In the genomic region with DNA sequence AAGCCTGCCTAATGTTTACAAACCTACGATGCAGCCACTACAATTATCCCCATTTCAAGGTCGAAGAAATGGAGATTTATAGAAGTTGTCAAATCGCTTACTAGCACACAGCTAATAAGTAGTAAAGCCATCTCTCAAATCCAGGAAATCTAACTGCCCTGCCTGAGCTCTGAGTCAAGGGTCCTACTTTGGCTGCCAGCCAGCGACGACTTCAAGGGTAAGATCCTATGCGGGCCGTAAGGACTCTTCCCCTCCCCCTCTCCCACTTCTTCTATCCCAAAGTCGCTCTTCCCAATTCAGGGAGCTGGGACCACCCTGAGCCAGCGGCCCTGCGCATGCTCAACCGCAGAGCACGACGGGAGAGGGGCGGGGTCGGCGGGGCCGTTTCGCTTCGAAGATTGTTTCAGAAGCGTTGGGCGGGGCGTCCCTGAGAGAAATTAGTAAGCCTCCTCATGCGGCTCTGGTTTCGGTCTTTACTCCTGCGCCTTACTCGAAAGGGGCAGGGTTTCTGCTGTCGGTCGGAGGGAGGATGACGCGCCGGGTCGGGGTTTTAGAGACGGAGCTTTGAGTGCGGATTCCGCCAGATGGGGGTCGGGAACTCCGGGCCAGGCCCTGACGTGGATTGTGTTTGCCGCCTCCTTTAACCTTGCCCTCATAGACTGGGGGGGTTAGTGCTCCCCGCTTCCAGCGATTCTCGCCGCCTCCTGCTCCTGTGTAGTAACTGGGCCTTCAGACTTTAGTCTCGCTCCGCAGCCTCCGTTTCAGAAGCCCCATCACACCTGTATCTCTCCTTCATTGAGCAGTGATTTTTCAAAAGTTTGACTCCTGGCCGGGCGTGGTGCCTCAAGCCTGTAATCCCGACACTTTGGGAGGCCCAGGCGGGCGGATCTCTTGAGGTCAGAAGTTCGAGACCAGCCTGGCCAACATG, we compare ENCODE assay signal across 8 cellular contexts. TPM values are rescaled to one million over a fixed set of nuclear protein-coding genes. Genes with fewer than 3 reads are reported as not detected.
A peak's percentile ranks its signal among the peaks of the same experiment; 100 is the strongest.
DNase-seq lines count a peak whose midpoint lies in the region; ATAC-seq and TF ChIP-seq lines count a peak whose summit lies in the region.

A gene (plus strand): TSS at position 383 of the 928 bp plus-strand sequence. CDS start 14,603 bp downstream, outside the sequence.

- H3K36me3 ChIP-seq in DND-41 (ENCODE audit: insufficient read depth, low read length) (peaks cover 12% of the 10 kb centered on the region; the same call in 1 of the 2 replicates), Karpas-422 (ENCODE audit: insufficient read depth, low read length) (peaks cover 16% of the 10 kb centered on the region), neural cell (ENCODE audit: insufficient read depth, low read length) (no peaks in the 10 kb centered on the region)

- peak; percentile 44 for TF ChIP-seq RAD21 in neural cell (conservative IDR thresholded peaks at IDR 0.05)

- TF ChIP-seq EP300 in neural cell (conservative IDR thresholded peaks at IDR 0.05; ENCODE audit: poor library complexity, severe bottlenecking) = peak; percentile 12

- TF ChIP-seq CTCF in DND-41 (IDR thresholded peaks at IDR 0.05; ENCODE audit: borderline replicate concordance, extremely low read depth, low read length, poor library complexity, severe bottlenecking) = no peak
- TF ChIP-seq CTCF in fibroblast of villous mesenchyme (IDR thresholded peaks at IDR 0.05; ENCODE audit: insufficient read depth, low read depth, low read length) = no peak
- no peak for TF ChIP-seq CTCF in neural cell (IDR thresholded peaks at IDR 0.05; ENCODE audit: poor library complexity, severe bottlenecking)

- H3K4me3 Mint-ChIP-seq in stimulated activated naive CD8-positive, alpha-beta T cell treated with anti-CD3 and anti-CD28 coated beads, Interleukin-15, amount 100 ng/mL, for 72 hours = peak within 1 kb of the TSS; percentile 91 to 92

- H3K79me2 ChIP-seq in DND-41 (ENCODE audit: insufficient read depth, low read length) = peaks cover 45% of the 10 kb centered on the region
- peaks cover 48% of the 10 kb centered on the region for H3K79me2 ChIP-seq in Karpas-422 (ENCODE audit: low read length)
- H3K79me2 ChIP-seq in neural cell (replicated peaks; ENCODE audit: insufficient read depth, low read length) = peaks cover 27% of the 10 kb centered on the region

- H3K4me3 ChIP-seq in DND-41 (ENCODE audit: low read depth in 1 of 2, low read length in 2 of 2) = peak within 1 kb of the TSS; percentile 42 to 68
- H3K4me3 ChIP-seq in Karpas-422 (ENCODE audit: low read length) = peak within 1 kb of the TSS; percentile 86
- H3K4me3 ChIP-seq in fibroblast of villous mesenchyme (ENCODE audit: low read depth, low read length) = peak within 1 kb of the TSS; percentile 72
- peak within 1 kb of the TSS; percentile 75 for H3K4me3 ChIP-seq in neural cell (ENCODE audit: low read length)

- H3K27ac ChIP-seq in DND-41 (ENCODE audit: low read length) (peak within 1 kb of the TSS; percentile 72), Karpas-422 (ENCODE audit: low read length) (peak within 1 kb of the TSS; percentile 87), neural cell (ENCODE audit: low read length) (peak within 1 kb of the TSS; percentile 56)

- peak within 1 kb of the TSS; percentile 66 for H3K9ac ChIP-seq in DND-41 (ENCODE audit: low read depth, low read length)
- H3K9ac ChIP-seq in Karpas-422 (ENCODE audit: low read length) = peak within 1 kb of the TSS; percentile 89
- H3K9ac ChIP-seq in neural cell (ENCODE audit: low read length) = peak within 1 kb of the TSS; percentile 67

- H3K4me1 ChIP-seq in DND-41 (ENCODE audit: insufficient read depth, low read length) (peaks cover 24% of the 10 kb centered on the region), Karpas-422 (ENCODE audit: low read length) (peaks cover 19% of the 10 kb centered on the region)

- peaks cover 48% of the 10 kb centered on the region for H3K4me1 Mint-ChIP-seq in stimulated activated naive CD8-positive, alpha-beta T cell treated with anti-CD3 and anti-CD28 coated beads, Interleukin-15, amount 100 ng/mL, for 72 hours

- ATAC-seq in DND-41 (ENCODE audit: insufficient read depth, low read depth) (peak; percentile 92), GM21786 (IDR thresholded peaks at IDR 0.05; ENCODE audit: unreplicated experiment) (peak; percentile 88)
- ATAC-seq in stimulated activated naive CD8-positive, alpha-beta T cell treated with anti-CD3 and anti-CD28 coated beads, Interleukin-15, amount 100 ng/mL, for 72 hours = peak; percentile 99

- DNase-seq in DND-41 = peak; percentile 87
- DNase-seq in Karpas-422 = peak; percentile 95
- DNase-seq in RPMI7951 (ENCODE audit: low read depth) = peak; percentile 86
- DNase-seq in activated effector memory CD4-positive, alpha-beta T cell treated with anti-CD3 and anti-CD28 coated beads, Interleukin-2, amount 50 U/mL, for 16 hours = peak; percentile 95
- DNase-seq in fibroblast of villous mesenchyme (ENCODE audit: low read depth) = peak; percentile 90
- DNase-seq in stimulated activated naive CD8-positive, alpha-beta T cell treated with anti-CD3 and anti-CD28 coated beads, Interleukin-15, amount 100 ng/mL, for 72 hours = peak; percentile 84 to 92

- H3K27me3 ChIP-seq in DND-41 (ENCODE audit: insufficient read depth, low read length, poor library complexity) (no peaks in the 10 kb centered on the region), Karpas-422 (ENCODE audit: low read length) (no peaks in the 10 kb centered on the region), neural cell (ENCODE audit: insufficient read depth, low read depth, low read length) (no peaks in the 10 kb centered on the region)

- H4K20me1 ChIP-seq in DND-41 (ENCODE audit: insufficient read depth, low read length) = no peaks in the 10 kb centered on the region; the same call in 1 of the 2 replicates
- no peaks in the 10 kb centered on the region for H4K20me1 ChIP-seq in Karpas-422 (ENCODE audit: insufficient read depth, low read depth, low read length)
- H4K20me1 ChIP-seq in neural cell (ENCODE audit: insufficient read depth) = no peaks in the 10 kb centered on the region

- H3K9me3 ChIP-seq in DND-41 (ENCODE audit: insufficient read depth, low read length, severe bottlenecking) (no peaks in the 10 kb centered on the region), Karpas-422 (ENCODE audit: low read length) (no peaks in the 10 kb centered on the region), neural cell (ENCODE audit: low read length) (no peaks in the 10 kb centered on the region)

- H3K4me2 ChIP-seq in DND-41 (ENCODE audit: insufficient read depth, low read length) (peak within 1 kb of the TSS; percentile 65), Karpas-422 (ENCODE audit: low read depth, low read length, poor library complexity, severe bottlenecking) (peak within 1 kb of the TSS; percentile 72), neural cell (ENCODE audit: low read length) (peak within 1 kb of the TSS; percentile 80)

- H3K9me2 ChIP-seq in Karpas-422 (replicated peaks; ENCODE audit: insufficient read depth, low read length) = no peaks in the 10 kb centered on the region
- no peaks in the 10 kb centered on the region for H3K9me2 ChIP-seq in neural cell (ENCODE audit: insufficient read depth, low read length)

- H2AFZ ChIP-seq in DND-41 (ENCODE audit: low read depth, low read length) = peak within 1 kb of the TSS; percentile 83
- H2AFZ ChIP-seq in Karpas-422 (ENCODE audit: low read length) = peak within 1 kb of the TSS; percentile 65
- peak within 1 kb of the TSS; percentile 81 for H2AFZ ChIP-seq in neural cell (ENCODE audit: low read depth, low read length)

- H3K27me3 Mint-ChIP-seq in stimulated activated naive CD8-positive, alpha-beta T cell treated with anti-CD3 and anti-CD28 coated beads, Interleukin-15, amount 100 ng/mL, for 72 hours = peaks cover 18% of the 10 kb centered on the region

- H3F3A ChIP-seq in neural cell (ENCODE audit: insufficient read depth, low read length, poor library complexity, severe bottlenecking) = no peaks in the 10 kb centered on the region

- peaks cover 0 to 9% of the 10 kb centered on the region in 2 donors for H3K9me3 Mint-ChIP-seq in stimulated activated naive CD8-positive, alpha-beta T cell treated with anti-CD3 and anti-CD28 coated beads, Interleukin-15, amount 100 ng/mL, for 72 hours

- H3K27ac Mint-ChIP-seq in stimulated activated naive CD8-positive, alpha-beta T cell treated with anti-CD3 and anti-CD28 coated beads, Interleukin-15, amount 100 ng/mL, for 72 hours = peak within 1 kb of the TSS; percentile 97 to 99

TF ChIP-seq in neural cell, 6 proteins besides CTCF, POLR2A, EP300 and RAD21 (continues in another document):
- TF ChIP-seq TAF1 (IDR thresholded peaks at IDR 0.05; ENCODE audit: low read depth) = peak; percentile 70
- TF ChIP-seq, protein P1, sequence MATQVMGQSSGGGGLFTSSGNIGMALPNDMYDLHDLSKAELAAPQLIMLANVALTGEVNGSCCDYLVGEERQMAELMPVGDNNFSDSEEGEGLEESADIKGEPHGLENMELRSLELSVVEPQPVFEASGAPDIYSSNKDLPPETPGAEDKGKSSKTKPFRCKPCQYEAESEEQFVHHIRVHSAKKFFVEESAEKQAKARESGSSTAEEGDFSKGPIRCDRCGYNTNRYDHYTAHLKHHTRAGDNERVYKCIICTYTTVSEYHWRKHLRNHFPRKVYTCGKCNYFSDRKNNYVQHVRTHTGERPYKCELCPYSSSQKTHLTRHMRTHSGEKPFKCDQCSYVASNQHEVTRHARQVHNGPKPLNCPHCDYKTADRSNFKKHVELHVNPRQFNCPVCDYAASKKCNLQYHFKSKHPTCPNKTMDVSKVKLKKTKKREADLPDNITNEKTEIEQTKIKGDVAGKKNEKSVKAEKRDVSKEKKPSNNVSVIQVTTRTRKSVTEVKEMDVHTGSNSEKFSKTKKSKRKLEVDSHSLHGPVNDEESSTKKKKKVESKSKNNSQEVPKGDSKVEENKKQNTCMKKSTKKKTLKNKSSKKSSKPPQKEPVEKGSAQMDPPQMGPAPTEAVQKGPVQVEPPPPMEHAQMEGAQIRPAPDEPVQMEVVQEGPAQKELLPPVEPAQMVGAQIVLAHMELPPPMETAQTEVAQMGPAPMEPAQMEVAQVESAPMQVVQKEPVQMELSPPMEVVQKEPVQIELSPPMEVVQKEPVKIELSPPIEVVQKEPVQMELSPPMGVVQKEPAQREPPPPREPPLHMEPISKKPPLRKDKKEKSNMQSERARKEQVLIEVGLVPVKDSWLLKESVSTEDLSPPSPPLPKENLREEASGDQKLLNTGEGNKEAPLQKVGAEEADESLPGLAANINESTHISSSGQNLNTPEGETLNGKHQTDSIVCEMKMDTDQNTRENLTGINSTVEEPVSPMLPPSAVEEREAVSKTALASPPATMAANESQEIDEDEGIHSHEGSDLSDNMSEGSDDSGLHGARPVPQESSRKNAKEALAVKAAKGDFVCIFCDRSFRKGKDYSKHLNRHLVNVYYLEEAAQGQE (IDR thresholded peaks at IDR 0.05; ENCODE audit: borderline replicate concordance) = peak; percentile 74
- peak; percentile 70 for TF ChIP-seq POLR2AphosphoS5 (IDR thresholded peaks at IDR 0.05)
- TF ChIP-seq MXI1 (conservative IDR thresholded peaks at IDR 0.05; ENCODE audit: poor library complexity, severe bottlenecking) = peak; percentile 68
- no peak for TF ChIP-seq EZH2 (IDR thresholded peaks at IDR 0.05; ENCODE audit: borderline replicate concordance, insufficient read depth, low read length, poor library complexity, severe bottlenecking)

RNA-seq across cellular contexts. Expression of the gene that starts here (rescaled TPM):
- 10.1 and 40.8 TPM in 2 replicates for total RNA-seq in Karpas-422 (2014; rRNA removed; shearing (Covaris generic); ENCODE audit: low replicate concordance)
- 24.5 and 25.8 TPM in 2 replicates for total RNA-seq in RPMI7951 (2014; rRNA removed; shearing (Covaris generic))
- 11.6 and 30.2 TPM in 2 replicates for total RNA-seq in fibroblast of villous mesenchyme
- polyA plus RNA-seq in neural cell = 14.1 and 20.3 TPM in 2 replicates
- polyA minus RNA-seq in neural cell = 42.5 and 45.0 TPM in 2 replicates

Comparison
In these comparisons a context has a peak if more than half of its experiments do, and no peak if none do; other contexts are left out.
1. Peak in every context shown above with its lines: DNase-seq, ATAC-seq, H3K4me3 ChIP-seq and H3K27ac ChIP-seq.